16 cellular contexts compared by ENCODE assay signal in the genomic region with DNA sequence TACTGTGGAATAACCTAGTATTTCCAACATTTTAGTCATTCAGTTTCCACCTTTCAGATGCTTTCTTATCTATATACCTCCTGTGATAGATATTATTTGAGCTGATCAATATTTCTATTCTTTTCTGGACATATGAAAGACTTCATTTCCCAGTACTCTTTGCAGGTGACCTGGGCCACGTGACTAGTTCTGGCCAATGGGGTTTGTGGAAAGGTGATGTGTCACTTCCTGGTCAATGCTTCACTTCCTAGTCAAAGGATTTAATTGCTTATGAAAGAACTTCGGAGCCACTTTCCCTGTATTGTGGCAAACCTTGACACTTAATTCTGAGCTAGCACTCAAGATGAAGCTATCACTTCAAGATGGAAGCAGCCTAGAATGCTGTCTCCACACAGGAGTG.
DNase-seq lines count a peak whose midpoint lies in the region; ATAC-seq, FAIRE-seq and TF ChIP-seq lines count a peak whose summit lies in the region.
"Had no signal": no experiment of that assay in that cellular context is flagged by ENCODE, and none has a peak within 500 bp of the region (broad histone marks: within the 10 kb centered on the region; RNA-seq: fewer than 3 reads in every experiment).

No MANE protein-coding gene starts in this region.

- H3K9ac ChIP-seq in K562 (ENCODE audit: insufficient read depth in 1 of 2, low read depth in 2 of 2, low read length in 2 of 2): no peak overlapping the region
- H3K9ac ChIP-seq: BLaER1 had no signal

- no peak overlapping the region for H3K4me2 ChIP-seq in GM23338
- no peak overlapping the region for H3K4me2 ChIP-seq in K562 (ENCODE audit: insufficient read depth, low read length)
- H3K4me2 ChIP-seq: BLaER1 had no signal

- in situ Hi-C loops in K562 (cut with MboI): no loop called here

- H3K9me3 ChIP-seq in K562 (replicated peaks; ENCODE audit: control insufficient read depth, insufficient read depth, low read depth, low read length): no peaks in the 10 kb centered on the region
- H3K9me3 ChIP-seq: neutrophil had no signal

- H3K9me1 ChIP-seq in K562 (ENCODE audit: control insufficient read depth, insufficient read depth, low read length): no peaks in the 10 kb centered on the region

- no peak for FAIRE-seq in K562 (lab: Jason Lieb, UNC)

- H4K20me1 ChIP-seq in GM23338 (replicated peaks; ENCODE audit: insufficient read depth) (no peaks in the 10 kb centered on the region), K562 (replicated peaks; ENCODE audit: control insufficient read depth, insufficient read depth, low read length) (no peaks in the 10 kb centered on the region)
- H4K20me1 ChIP-seq: BLaER1 had no signal

- H3K36me3 ChIP-seq in GM23338 (ENCODE audit: insufficient read depth) (no peaks in the 10 kb centered on the region), K562 (ENCODE audit: control insufficient read depth, insufficient read depth, low read length) (no peaks in the 10 kb centered on the region)
- H3K36me3 ChIP-seq: BLaER1, neutrophil had no signal

- H3K27me3 ChIP-seq in GM23338 (ENCODE audit: insufficient read depth): no peaks in the 10 kb centered on the region
- H3K27me3 ChIP-seq in K562 (ENCODE audit: control insufficient read depth in 2 of 2, insufficient read depth in 2 of 2, low read length in 2 of 2): no peaks in the 10 kb centered on the region
- H3K27me3 ChIP-seq: BLaER1 had no signal

- POLR2A ChIA-PET in K562 (lab: Yijun Ruan, JAX): no interaction called here

- H3K36me3 Mint-ChIP-seq in GM23338 (ENCODE audit: low read depth): peaks cover 14% of the 10 kb centered on the region
- H3K36me3 Mint-ChIP-seq in activated T-helper 2 cell treated with anti-CD3 and anti-CD28 coated beads, Interferon-gamma antibody, Interleukin-2, Interleukin-4, amounts not matched to agents 10 μg/mL and 5 μg/mL and 100 μg/mL, durations not matched to agents 14 hours and 24 hours and 36 hours (ENCODE audit: low read depth): no peaks in the 10 kb centered on the region

- peak; percentile 30 for DNase-seq in AG08395 (ENCODE audit: low spot score)
- DNase-seq in GM23338 (ENCODE audit: low spot score): no peak
- DNase-seq in NCI-H460 (ENCODE audit: extremely low read depth, low read depth): peak; percentile 23
- DNase-seq in K562 (ENCODE audit: extremely low read depth in 1 of 4, low spot score in 3 of 4): peak; percentile 22 to 90 (median 80)
- no peak for DNase-seq in iPS-NIHi7 (ENCODE audit: extremely low spot score)
- no peak for DNase-seq in stimulated activated CD4-positive, alpha-beta T cell treated with anti-CD3 and anti-CD28 coated beads, Interleukin-4, amount 100 ng/mL, for 1 hour
- no peak for DNase-seq in activated T-helper 2 cell treated with anti-CD3 and anti-CD28 coated beads, Interferon-gamma antibody, Interleukin-2, Interleukin-4, amounts not matched to agents 10 μg/mL and 5 μg/mL and 100 μg/mL, durations not matched to agents 14 hours and 24 hours and 36 hours (ENCODE audit: low spot score)
- DNase-seq: activated CD4-positive, alpha-beta memory T cell treated with anti-CD3 and anti-CD28 coated beads, Interleukin-2, amount 10 ng/mL, durations not matched to agents 7 days and 5 days; activated naive CD4-positive, alpha-beta T cell treated with anti-CD3 and anti-CD28 coated beads for 36 hours; caudate nucleus; NCI-H1417; NCI-H748 treated with DMSO at 0.1 percent for 48 hours; T-helper 1 cell had no signal

- TF ChIP-seq CTCF in GM23338 (conservative IDR thresholded peaks at IDR 0.05; ENCODE audit: low read depth in 2 of 2) (no peak), K562 (IDR thresholded peaks at IDR 0.05 in 2 of 3, conservative IDR thresholded peaks at IDR 0.05 in 1 of 3; ENCODE audit: insufficient read depth in 2 of 3, low read depth in 1 of 3, low read length in 3 of 3) (no peak)

- no peaks in the 10 kb centered on the region for H3K4me1 Mint-ChIP-seq in GM23338
- no peaks in the 10 kb centered on the region for H3K4me1 Mint-ChIP-seq in activated T-helper 2 cell treated with anti-CD3 and anti-CD28 coated beads, Interferon-gamma antibody, Interleukin-2, Interleukin-4, amounts not matched to agents 10 μg/mL and 5 μg/mL and 100 μg/mL, durations not matched to agents 14 hours and 24 hours and 36 hours (ENCODE audit: low read depth)
- H3K4me1 Mint-ChIP-seq: activated CD4-positive, alpha-beta memory T cell treated with anti-CD3 and anti-CD28 coated beads, Interleukin-2, amount 10 ng/mL, durations not matched to agents 7 days and 5 days had no signal

- WGBS in K562 (ENCODE audit: insufficient coverage, low coverage, missing lambda C conversion rate): 0% methylated on average over 2 of the region's 2 CpGs

- H3K9me2 ChIP-seq in GM23338 (ENCODE audit: insufficient read depth): peaks cover 30% of the 10 kb centered on the region; the same call in 1 of the 2 replicates

- H3K27ac Mint-ChIP-seq in GM23338: no peak overlapping the region
- H3K27ac Mint-ChIP-seq in activated T-helper 2 cell treated with anti-CD3 and anti-CD28 coated beads, Interferon-gamma antibody, Interleukin-2, Interleukin-4, amounts not matched to agents 10 μg/mL and 5 μg/mL and 100 μg/mL, durations not matched to agents 14 hours and 24 hours and 36 hours: no peak overlapping the region
- H3K27ac Mint-ChIP-seq: activated CD4-positive, alpha-beta memory T cell treated with anti-CD3 and anti-CD28 coated beads, Interleukin-2, amount 10 ng/mL, durations not matched to agents 7 days and 5 days; activated naive CD4-positive, alpha-beta T cell treated with anti-CD3 and anti-CD28 coated beads for 36 hours had no signal

- intact Hi-C loops in K562 (cut with micrococcal nuclease): no loop called here
- intact Hi-C loops in activated T-helper 2 cell treated with anti-CD3 and anti-CD28 coated beads, Interferon-gamma antibody, Interleukin-2, Interleukin-4, amounts not matched to agents 10 μg/mL and 5 μg/mL and 100 μg/mL, durations not matched to agents 14 hours and 24 hours and 36 hours (cut with micrococcal nuclease): no loop called here

- H3K4me3 ChIP-seq in GM23338: no peak overlapping the region
- H3K4me3 ChIP-seq in K562: no peak overlapping the region
- H3K4me3 ChIP-seq: BLaER1 had no signal

- H3K79me2 ChIP-seq in GM23338 (replicated peaks; ENCODE audit: insufficient read depth) (no peaks in the 10 kb centered on the region), K562 (ENCODE audit: control insufficient read depth, insufficient read depth, low read length) (no peaks in the 10 kb centered on the region)

- H3K9me3 Mint-ChIP-seq in GM23338: peaks cover 19% of the 10 kb centered on the region
- peaks cover 11% of the 10 kb centered on the region for H3K9me3 Mint-ChIP-seq in activated T-helper 2 cell treated with anti-CD3 and anti-CD28 coated beads, Interferon-gamma antibody, Interleukin-2, Interleukin-4, amounts not matched to agents 10 μg/mL and 5 μg/mL and 100 μg/mL, durations not matched to agents 14 hours and 24 hours and 36 hours

- CTCF ChIA-PET in K562 (lab: Yijun Ruan, JAX; ENCODE audit: low intra/inter-chr PET ratio): interaction anchor here (0.6 kb wide), 1 partner anchor 35 kb away, joined by 3 read pairs; no protein-coding TSS in a partner anchor

- no peaks in the 10 kb centered on the region for H3F3A ChIP-seq in GM23338 (replicated peaks; ENCODE audit: low read depth)

- no peak for TF ChIP-seq RAD21 in K562 (CRISPR knock-in tag; conservative IDR thresholded peaks at IDR 0.05 in 1 of 2, IDR thresholded peaks at IDR 0.05 in 1 of 2)

- H3K4me3 Mint-ChIP-seq in GM23338: no peak overlapping the region
- no peak overlapping the region for H3K4me3 Mint-ChIP-seq in activated T-helper 2 cell treated with anti-CD3 and anti-CD28 coated beads, Interferon-gamma antibody, Interleukin-2, Interleukin-4, amounts not matched to agents 10 μg/mL and 5 μg/mL and 100 μg/mL, durations not matched to agents 14 hours and 24 hours and 36 hours (ENCODE audit: low read depth)
- H3K4me3 Mint-ChIP-seq: activated CD4-positive, alpha-beta memory T cell treated with anti-CD3 and anti-CD28 coated beads, Interleukin-2, amount 10 ng/mL, durations not matched to agents 7 days and 5 days; activated naive CD4-positive, alpha-beta T cell treated with anti-CD3 and anti-CD28 coated beads for 36 hours had no signal

- no peak for TF ChIP-seq EP300 in K562 (IDR thresholded peaks at IDR 0.05; ENCODE audit: low read length)

- H3K27ac ChIP-seq in GM23338 (ENCODE audit: low read depth) (no peak overlapping the region), K562 (ENCODE audit: extremely low read depth, low read depth, low read length) (no peak overlapping the region)
- H3K27ac ChIP-seq: BLaER1, neutrophil had no signal

- ATAC-seq in GM23338: no peak
- ATAC-seq in K562: no peak
- no peak for ATAC-seq in GM21717 (IDR thresholded peaks at IDR 0.05; ENCODE audit: unreplicated experiment)

- TF ChIP-seq POLR2A in K562 (conservative IDR thresholded peaks at IDR 0.05): no peak

- BruUV-seq in K562 (replicated peaks; lab: Mats Ljungman, UMichigan): no TSS peak

- H3K4me1 ChIP-seq in GM23338 (ENCODE audit: insufficient read depth) (no peaks in the 10 kb centered on the region), K562 (replicated peaks in 1 of 2; ENCODE audit: control insufficient read depth in 2 of 2, insufficient read depth in 2 of 2, low read length in 2 of 2) (no peaks in the 10 kb centered on the region)
- H3K4me1 ChIP-seq: BLaER1 had no signal

- H2AFZ ChIP-seq in GM23338: no peak overlapping the region
- peak overlapping the region; percentile 59; the same call in 1 of the 2 replicates for H2AFZ ChIP-seq in K562 (ENCODE audit: low read depth, low read length)

- no peaks in the 10 kb centered on the region for H3K27me3 Mint-ChIP-seq in GM23338 (ENCODE audit: insufficient read depth, low read depth, poor library complexity)
- H3K27me3 Mint-ChIP-seq in activated T-helper 2 cell treated with anti-CD3 and anti-CD28 coated beads, Interferon-gamma antibody, Interleukin-2, Interleukin-4, amounts not matched to agents 10 μg/mL and 5 μg/mL and 100 μg/mL, durations not matched to agents 14 hours and 24 hours and 36 hours (ENCODE audit: low read depth): no peaks in the 10 kb centered on the region
- H3K27me3 Mint-ChIP-seq: activated CD4-positive, alpha-beta memory T cell treated with anti-CD3 and anti-CD28 coated beads, Interleukin-2, amount 10 ng/mL, durations not matched to agents 7 days and 5 days had no signal

TF ChIP-seq in GM23338, 12 proteins besides CTCF, POLR2A, EP300 and RAD21 (continues in another document):
- TF ChIP-seq CREB1 (CRISPR knock-in tag; IDR thresholded peaks at IDR 0.05; ENCODE audit: low read depth) (0 out of 2 replicates have a peak, but pooled peaks have one; percentile 10), POLR2AphosphoS5 (IDR thresholded peaks at IDR 0.05; ENCODE audit: low read depth) (no peak)

TF ChIP-seq in K562, 482 proteins besides CTCF, POLR2A, EP300 and RAD21 (continues in another document):
- TF ChIP-seq ARNT (IDR thresholded peaks at IDR 0.05) (no peak), RBM25 (IDR thresholded peaks at IDR 0.05; ENCODE audit: low read depth, low read length, severe bottlenecking) (no peak), ZNF347 (CRISPR knock-in tag; IDR thresholded peaks at IDR 0.05; ENCODE audit: low read depth) (no peak)

Comparison
In these comparisons a context has a peak if more than half of its experiments do, and no peak if none do; other contexts are left out.
1. DNase-seq: peak in AG08395 (single experiment), NCI-H460 (single experiment) and K562 (4 of 4); none in GM23338 (single experiment), iPS-NIHi7 (single experiment), stimulated activated CD4-positive, alpha-beta T cell treated with anti-CD3 and anti-CD28 coated beads, Interleukin-4, amount 100 ng/mL, for 1 hour (single experiment) and activated T-helper 2 cell treated with anti-CD3 and anti-CD28 coated beads, Interferon-gamma antibody, Interleukin-2, Interleukin-4, amounts not matched to agents 10 μg/mL and 5 μg/mL and 100 μg/mL, durations not matched to agents 14 hours and 24 hours and 36 hours (single experiment).